ENCODE assay signal across 15 cellular contexts in genomic region chr21:41901099-41901498, GRCh38.
DNase-seq lines count a peak whose midpoint lies in the region; ATAC-seq and FAIRE-seq lines count a peak whose summit lies in the region.
"Had no signal": no experiment of that assay in that cellular context is flagged by ENCODE, and none has a peak within 500 bp of the region (broad histone marks: within the 10 kb centered on the region; RNA-seq: fewer than 3 reads in every experiment).

No MANE protein-coding gene starts in this region.

- ATAC-seq in GM21360 (IDR thresholded peaks at IDR 0.05; ENCODE audit: unreplicated experiment): no peak

- peak; percentile 48 for FAIRE-seq in GM19239 (lab: Jason Lieb, UNC)
- FAIRE-seq: A204.1, G401.6, H1 had no signal

- H3K4me1 Mint-ChIP-seq in activated naive CD4-positive, alpha-beta T cell treated with anti-CD3 and anti-CD28 coated beads, Interleukin-2, amount 50 U/mL, for 24 hours: peaks cover 26% of the 10 kb centered on the region

- H3K27me3 Mint-ChIP-seq in activated naive CD4-positive, alpha-beta T cell treated with anti-CD3 and anti-CD28 coated beads, Interleukin-2, amount 50 U/mL, for 24 hours: no peaks in the 10 kb centered on the region

- peak overlapping the region; percentile 62 for H3K27ac Mint-ChIP-seq in activated naive CD4-positive, alpha-beta T cell treated with anti-CD3 and anti-CD28 coated beads, Interleukin-2, amount 50 U/mL, for 24 hours

- H3K36me3 Mint-ChIP-seq in activated naive CD4-positive, alpha-beta T cell treated with anti-CD3 and anti-CD28 coated beads, Interleukin-2, amount 50 U/mL, for 24 hours: peaks cover 4% of the 10 kb centered on the region

- no peak overlapping the region for H3K4me3 Mint-ChIP-seq in activated naive CD4-positive, alpha-beta T cell treated with anti-CD3 and anti-CD28 coated beads, Interleukin-2, amount 50 U/mL, for 24 hours

- no peaks in the 10 kb centered on the region for H3K9me3 Mint-ChIP-seq in activated naive CD4-positive, alpha-beta T cell treated with anti-CD3 and anti-CD28 coated beads, Interleukin-2, amount 50 U/mL, for 24 hours

- DNase-seq in activated CD4-positive, alpha-beta T cell treated with anti-CD3 and anti-CD28 coated beads for 48 hours: peak; percentile 73
- no peak for DNase-seq in activated CD4-positive, alpha-beta T cell treated with anti-CD3 and anti-CD28 coated beads for 4 hours
- no peak for DNase-seq in GM19239 (ENCODE audit: insufficient read length, low spot score)
- peak; percentile 25 to 51 for DNase-seq in stimulated activated CD4-positive, alpha-beta T cell treated with anti-CD3 and anti-CD28 coated beads, Interleukin-2, amount 100 ng/mL, for 24 hours
- DNase-seq in GM19240 (ENCODE audit: insufficient read length, low spot score): no peak
- no peak for DNase-seq in COLO668 (lab: John Stamatoyannopoulos, UW; ENCODE audit: unreplicated experiment)
- DNase-seq: hippocampal formation, Right ventricle myocardium superior, T1000, uterus had no signal

Comparison
In these comparisons a context has a peak if more than half of its experiments do, and no peak if none do; other contexts are left out.
1. DNase-seq: peak in activated CD4-positive, alpha-beta T cell treated with anti-CD3 and anti-CD28 coated beads for 48 hours (single experiment) and stimulated activated CD4-positive, alpha-beta T cell treated with anti-CD3 and anti-CD28 coated beads, Interleukin-2, amount 100 ng/mL, for 24 hours (2 of 2); none in activated CD4-positive, alpha-beta T cell treated with anti-CD3 and anti-CD28 coated beads for 4 hours (0 of 2), GM19239 (single experiment), GM19240 (single experiment) and COLO668 (single experiment).